In genomic region chr22:35411112-35411511, GRCh38 we compare ENCODE assay signal across 15 cellular contexts. TPM values are rescaled to one million over a fixed set of nuclear protein-coding genes. Genes with fewer than 3 reads are reported as not detected.
DNase-seq lines count a peak whose midpoint lies in the region; ATAC-seq and TF ChIP-seq lines count a peak whose summit lies in the region.
"Had no signal": no experiment of that assay in that cellular context is flagged by ENCODE, and none has a peak within 500 bp of the region (broad histone marks: within the 10 kb centered on the region; RNA-seq: fewer than 3 reads in every experiment).

No MANE protein-coding gene starts in this region.

- CTCF ChIA-PET in activated CD4-positive, alpha-beta T cell treated with anti-CD3 and anti-CD28 coated beads for 36 hours (lab: Charles Lee) = interaction anchor here (0.6 to 0.9 kb wide), 3 partner anchors 16 to 127 kb away, joined by 3 read pairs; no protein-coding TSS in a partner anchor
- CTCF ChIA-PET in activated CD8-positive, alpha-beta T cell treated with anti-CD3 and anti-CD28 coated beads, Interleukin-2, amount 10 ng/mL, durations not matched to agents 7 days and 5 days (lab: Charles Lee) = no interaction called here

- no peak overlapping the region for H3K4me3 Mint-ChIP-seq in activated CD4-positive, alpha-beta T cell treated with anti-CD3 and anti-CD28 coated beads for 36 hours
- H3K4me3 Mint-ChIP-seq in activated CD8-positive, alpha-beta T cell treated with anti-CD3 and anti-CD28 coated beads, Interleukin-2, amount 10 ng/mL, durations not matched to agents 7 days and 5 days = no peak overlapping the region
- H3K4me3 Mint-ChIP-seq in nephron progenitor cell = no peak overlapping the region

- peak overlapping the region; percentile 2 for H3K27ac Mint-ChIP-seq in activated CD4-positive, alpha-beta T cell treated with anti-CD3 and anti-CD28 coated beads for 36 hours
- peak overlapping the region; percentile 79 for H3K27ac Mint-ChIP-seq in activated CD8-positive, alpha-beta T cell treated with anti-CD3 and anti-CD28 coated beads, Interleukin-2, amount 10 ng/mL, durations not matched to agents 7 days and 5 days
- peak overlapping the region; percentile 94 for H3K27ac Mint-ChIP-seq in nephron progenitor cell

- intact Hi-C loops in activated CD4-positive, alpha-beta T cell treated with anti-CD3 and anti-CD28 coated beads for 36 hours (cut with DNase I, micrococcal nuclease) = no loop called here

- H3K9me3 Mint-ChIP-seq in activated CD4-positive, alpha-beta T cell treated with anti-CD3 and anti-CD28 coated beads for 36 hours (ENCODE audit: low read depth) = no peaks in the 10 kb centered on the region
- H3K9me3 Mint-ChIP-seq in activated CD8-positive, alpha-beta T cell treated with anti-CD3 and anti-CD28 coated beads, Interleukin-2, amount 10 ng/mL, durations not matched to agents 7 days and 5 days (ENCODE audit: insufficient read depth) = no peaks in the 10 kb centered on the region
- H3K9me3 Mint-ChIP-seq in nephron progenitor cell = no peaks in the 10 kb centered on the region

- no peak for TF ChIP-seq CTCF in nephron progenitor cell (IDR thresholded peaks at IDR 0.05)

- POLR2A ChIA-PET in activated CD4-positive, alpha-beta T cell treated with anti-CD3 and anti-CD28 coated beads for 36 hours (lab: Charles Lee) = interaction anchor here (1.3 kb wide), 1 partner anchor 17 kb away, joined by 3 read pairs; no protein-coding TSS in a partner anchor
- POLR2A ChIA-PET in activated CD8-positive, alpha-beta T cell treated with anti-CD3 and anti-CD28 coated beads, Interleukin-2, amount 10 ng/mL, durations not matched to agents 7 days and 5 days (lab: Charles Lee) = interaction anchor here (0.9 to 3.3 kb wide), 4 partner anchors 9 to 12 kb away, joined by 3 to 12 read pairs (median 6); no protein-coding TSS in a partner anchor

- H3K4me1 Mint-ChIP-seq in activated CD4-positive, alpha-beta T cell treated with anti-CD3 and anti-CD28 coated beads for 36 hours = peaks cover 9% of the 10 kb centered on the region
- peaks cover 34% of the 10 kb centered on the region for H3K4me1 Mint-ChIP-seq in activated CD8-positive, alpha-beta T cell treated with anti-CD3 and anti-CD28 coated beads, Interleukin-2, amount 10 ng/mL, durations not matched to agents 7 days and 5 days (ENCODE audit: low read depth)
- H3K4me1 Mint-ChIP-seq in nephron progenitor cell = no peaks in the 10 kb centered on the region

- no peaks in the 10 kb centered on the region for H3K27me3 Mint-ChIP-seq in activated CD4-positive, alpha-beta T cell treated with anti-CD3 and anti-CD28 coated beads for 36 hours
- no peaks in the 10 kb centered on the region for H3K27me3 Mint-ChIP-seq in activated CD8-positive, alpha-beta T cell treated with anti-CD3 and anti-CD28 coated beads, Interleukin-2, amount 10 ng/mL, durations not matched to agents 7 days and 5 days (ENCODE audit: low read depth)
- no peaks in the 10 kb centered on the region for H3K27me3 Mint-ChIP-seq in nephron progenitor cell (ENCODE audit: low read depth, poor library complexity)

- no peak for ATAC-seq in activated CD4-positive, alpha-beta T cell treated with anti-CD3 and anti-CD28 coated beads for 36 hours
- ATAC-seq in GM21529 (IDR thresholded peaks at IDR 0.05; ENCODE audit: unreplicated experiment) (peak; percentile 34), GM18868 (IDR thresholded peaks at IDR 0.05; ENCODE audit: unreplicated experiment) (no peak)
- no peak for ATAC-seq in activated CD8-positive, alpha-beta T cell treated with anti-CD3 and anti-CD28 coated beads, Interleukin-2, amount 10 ng/mL, durations not matched to agents 7 days and 5 days
- ATAC-seq: A549 had no signal

- no peak for DNase-seq in activated CD4-positive, alpha-beta T cell treated with anti-CD3 and anti-CD28 coated beads for 36 hours
- DNase-seq in activated CD4-positive, alpha-beta T cell treated with anti-CD3 and anti-CD28 coated beads for 1 hour = no peak
- DNase-seq in activated CD8-positive, alpha-beta T cell treated with anti-CD3 and anti-CD28 coated beads, Interleukin-2, amount 10 ng/mL, durations not matched to agents 7 days and 5 days = no peak
- no peak for DNase-seq in nephron progenitor cell
- no peak for DNase-seq in H4 (ENCODE audit: low spot score)
- no peak for DNase-seq in effector CD8-positive, alpha-beta T cell (lab: John Stamatoyannopoulos, UW)
- DNase-seq: activated naive CD4-positive, alpha-beta T cell treated with Interleukin-2 at 50 U/mL for 16 hours; effector memory CD4-positive, alpha-beta T cell; hippocampal formation; NCI-H524; stimulated activated CD4-positive, alpha-beta T cell treated with anti-CD3 and anti-CD28 coated beads, Interleukin-12 subunit alpha, Interleukin-12 subunit beta, amount 100 ng/mL, for 4 hours; T-helper 9 cell had no signal

- peaks cover 72% of the 10 kb centered on the region for H3K36me3 Mint-ChIP-seq in activated CD4-positive, alpha-beta T cell treated with anti-CD3 and anti-CD28 coated beads for 36 hours (ENCODE audit: low read depth)
- peaks cover 80% of the 10 kb centered on the region for H3K36me3 Mint-ChIP-seq in activated CD8-positive, alpha-beta T cell treated with anti-CD3 and anti-CD28 coated beads, Interleukin-2, amount 10 ng/mL, durations not matched to agents 7 days and 5 days (ENCODE audit: low read depth)
- H3K36me3 Mint-ChIP-seq in nephron progenitor cell (ENCODE audit: low read depth) = peaks cover 73% of the 10 kb centered on the region

RNA-seq across cellular contexts. Expression of gene MCM5, which starts 11.2 kb away (rescaled TPM):
- total RNA-seq in activated CD4-positive, alpha-beta T cell treated with anti-CD3 and anti-CD28 coated beads for 36 hours = 100 to 1,000 TPM; 291 to 382 TPM
- total RNA-seq in activated CD8-positive, alpha-beta T cell treated with anti-CD3 and anti-CD28 coated beads, Interleukin-2, amount 10 ng/mL, durations not matched to agents 7 days and 5 days = 100 to 1,000 TPM; 275 to 287 TPM
- 51.4 and 57.4 TPM in 2 replicates for total RNA-seq in H4 (2014; rRNA removed; shearing (Covaris generic))

RNA-seq across cellular contexts. Expression of gene HMOX1, which starts 30.2 kb away (rescaled TPM):
- under 1 TPM; 0.30 to 0.61 TPM for total RNA-seq in activated CD4-positive, alpha-beta T cell treated with anti-CD3 and anti-CD28 coated beads for 36 hours
- total RNA-seq in activated CD8-positive, alpha-beta T cell treated with anti-CD3 and anti-CD28 coated beads, Interleukin-2, amount 10 ng/mL, durations not matched to agents 7 days and 5 days = under 1 TPM; 0.34 to 0.68 TPM
- 49.2 and 59.1 TPM in 2 replicates for total RNA-seq in H4 (2014; rRNA removed; shearing (Covaris generic))

Comparison
In these comparisons a context has a peak if more than half of its experiments do, and no peak if none do; other contexts are left out.
1. H3K27ac Mint-ChIP-seq: peak in every context shown above with its lines; median percentile 94 in nephron progenitor cell; 79 in activated CD8-positive, alpha-beta T cell treated with anti-CD3 and anti-CD28 coated beads, Interleukin-2, amount 10 ng/mL, durations not matched to agents 7 days and 5 days; 2 in activated CD4-positive, alpha-beta T cell treated with anti-CD3 and anti-CD28 coated beads for 36 hours.
2. RNA of gene HMOX1, which starts 30.2 kb away (total RNA-seq): 49.2 to 59.1 TPM in H4; 0.34 to 0.68 TPM in activated CD8-positive, alpha-beta T cell treated with anti-CD3 and anti-CD28 coated beads, Interleukin-2, amount 10 ng/mL, durations not matched to agents 7 days and 5 days and 0.30 to 0.61 TPM in activated CD4-positive, alpha-beta T cell treated with anti-CD3 and anti-CD28 coated beads for 36 hours; every median in the first group is over 10 times any median in the second.